Comparison of ENCODE assay signal across 23 cellular contexts in the genomic region with DNA sequence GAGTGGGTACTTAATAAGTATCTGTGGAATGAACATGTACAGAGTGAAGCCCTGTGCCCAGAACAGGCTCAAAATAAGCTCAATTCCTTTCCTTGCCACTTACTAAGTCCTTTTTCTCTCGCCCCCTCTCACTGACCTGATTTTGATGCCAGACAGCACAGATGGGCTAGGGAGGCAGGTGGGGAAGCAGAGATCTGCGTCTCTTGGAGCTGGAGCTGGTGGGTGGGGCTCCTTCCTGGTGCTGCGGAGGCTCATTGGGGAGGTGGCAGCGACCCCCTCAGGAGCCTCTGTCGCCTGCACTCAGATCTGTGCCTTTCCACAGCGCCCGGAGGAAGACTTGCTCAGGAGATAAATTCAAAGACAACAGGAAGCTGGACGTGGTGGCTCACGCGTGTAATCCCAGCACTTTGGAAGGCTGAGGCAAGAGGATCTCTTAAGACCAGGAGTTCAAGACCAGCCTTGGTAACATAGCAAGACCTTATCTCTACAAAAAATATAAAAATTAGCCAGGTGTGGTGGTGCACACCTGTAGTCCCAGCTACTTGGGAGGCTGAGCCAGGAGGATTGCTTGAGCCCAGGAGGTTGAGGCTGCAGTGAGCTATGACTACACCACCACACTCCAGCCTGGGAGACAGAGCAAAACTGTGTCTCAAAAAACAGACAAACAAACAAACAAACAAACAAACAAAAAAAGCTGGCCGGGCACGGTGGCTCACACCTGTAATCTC.
DNase-seq lines count a peak whose midpoint lies in the region; ATAC-seq and TF ChIP-seq lines count a peak whose summit lies in the region.
"Had no signal": no experiment of that assay in that cellular context is flagged by ENCODE, and none has a peak within 500 bp of the region (broad histone marks: within the 10 kb centered on the region; RNA-seq: fewer than 3 reads in every experiment).

No MANE protein-coding gene starts in this region.

- H3K27me3 ChIP-seq in BLaER1 = no peaks in the 10 kb centered on the region
- H3K27me3 ChIP-seq: BLaER1 treated with 17β-estradiol and CSF1 and Interleukin-3, amounts not matched to agents 10 nM and 100 nM; Peyer's patch; sigmoid colon; suprapubic skin had no signal

- no peak overlapping the region for H3K9ac ChIP-seq in BLaER1
- H3K9ac ChIP-seq: parathyroid adenoma had no signal

- H3K27ac ChIP-seq in BLaER1 (0 out of 2 replicates have a peak overlapping the region, but pooled peaks have one; percentile 31), HEK293 (ENCODE audit: extremely low read depth, low read depth, low read length) (no peak overlapping the region)
- H3K27ac ChIP-seq: epithelial cell of prostate, parathyroid adenoma, Peyer's patch, sigmoid colon, suprapubic skin had no signal

- H3K4me3 ChIP-seq in BLaER1 = no peak overlapping the region
- H3K4me3 ChIP-seq in HEK293 (ENCODE audit: low read depth, low read length) = no peak overlapping the region
- H3K4me3 ChIP-seq: BLaER1 treated with 17β-estradiol and CSF1 and Interleukin-3, amounts not matched to agents 10 nM and 100 nM; Peyer's patch; sigmoid colon; SK-N-MC; suprapubic skin had no signal

- no peak overlapping the region; the same call in 1 of the 2 replicates for H3K4me2 ChIP-seq in BLaER1

- H4K20me1 ChIP-seq in BLaER1 = peaks cover 100% of the 10 kb centered on the region

- H3K9me3 ChIP-seq in BLaER1 = no peaks in the 10 kb centered on the region
- H3K9me3 ChIP-seq in HEK293 (ENCODE audit: control insufficient read depth, insufficient read depth, low read depth, low read length) = no peaks in the 10 kb centered on the region
- H3K9me3 ChIP-seq: BLaER1 treated with 17β-estradiol and CSF1 and Interleukin-3, amounts not matched to agents 10 nM and 100 nM; Peyer's patch; sigmoid colon; suprapubic skin had no signal

- H3K4me1 ChIP-seq in BLaER1 (peaks cover 87% of the 10 kb centered on the region), HEK293 (ENCODE audit: control insufficient read depth, insufficient read depth, low read length) (peaks cover 13% of the 10 kb centered on the region)

- CTCF ChIA-PET in HEK293 (lab: Yijun Ruan, JAX) = interaction anchor here (0.6 to 0.9 kb wide), 5 partner anchors 28 to 624 kb away, joined by 3 read pairs; no protein-coding TSS in a partner anchor

- ATAC-seq in HG02588 (IDR thresholded peaks at IDR 0.05; ENCODE audit: unreplicated experiment) = no peak
- ATAC-seq in HG02870 (IDR thresholded peaks at IDR 0.05; ENCODE audit: unreplicated experiment) = no peak

- POLR2A ChIA-PET in HEK293 (lab: Yijun Ruan, JAX) = interaction anchor here (1.1 to 1.4 kb wide), 2 partner anchors 8 to 180 kb away, joined by 3 to 5 read pairs; partner anchors contain the start of gene ZNF780A

- peaks cover 63% of the 10 kb centered on the region for H3K36me3 ChIP-seq in BLaER1
- H3K36me3 ChIP-seq in HEK293 (ENCODE audit: control insufficient read depth in 2 of 2, insufficient read depth in 1 of 2, low read length in 2 of 2) = peaks cover 33 to 37% of the 10 kb centered on the region in 2 experiments; a peak in 2 of 3 replicates
- H3K36me3 ChIP-seq: sigmoid colon had no signal

- DNase-seq in anterior cingulate cortex (lab: John Stamatoyannopoulos, UW) (peak in 30 of 58 donors; percentile 18 to 83 (median 50)), iPS-NIHi7 (ENCODE audit: extremely low spot score) (peak; percentile 54), activated gamma-delta T cell (lab: John Stamatoyannopoulos, UW) (no peak)
- DNase-seq in central memory CD4-positive, alpha-beta T cell = no peak
- DNase-seq: activated CD4-positive, alpha-beta T cell treated with anti-CD3 and anti-CD28 coated beads for 1 hour; activated naive CD8-positive, alpha-beta T cell treated with anti-CD3 and anti-CD28 coated beads, Interleukin-2, amount 10 ng/mL, durations not matched to agents 7 days and 5 days; Calu3; foreskin fibroblast; kidney glomerular epithelial cell; mesenchymal stem cell; naive B cell; NCI-H345; Peyer's patch; sigmoid colon had no signal

- no peak for TF ChIP-seq CTCF in HEK293 (tag by site-specific recombination; IDR thresholded peaks at IDR 0.05)

TF ChIP-seq in HEK293, 187 proteins besides CTCF, POLR2A, EP300 and RAD21:
- TF ChIP-seq ZNF350 (tag by site-specific recombination; IDR thresholded peaks at IDR 0.05) = no peak
- TF ChIP-seq, protein P1, sequence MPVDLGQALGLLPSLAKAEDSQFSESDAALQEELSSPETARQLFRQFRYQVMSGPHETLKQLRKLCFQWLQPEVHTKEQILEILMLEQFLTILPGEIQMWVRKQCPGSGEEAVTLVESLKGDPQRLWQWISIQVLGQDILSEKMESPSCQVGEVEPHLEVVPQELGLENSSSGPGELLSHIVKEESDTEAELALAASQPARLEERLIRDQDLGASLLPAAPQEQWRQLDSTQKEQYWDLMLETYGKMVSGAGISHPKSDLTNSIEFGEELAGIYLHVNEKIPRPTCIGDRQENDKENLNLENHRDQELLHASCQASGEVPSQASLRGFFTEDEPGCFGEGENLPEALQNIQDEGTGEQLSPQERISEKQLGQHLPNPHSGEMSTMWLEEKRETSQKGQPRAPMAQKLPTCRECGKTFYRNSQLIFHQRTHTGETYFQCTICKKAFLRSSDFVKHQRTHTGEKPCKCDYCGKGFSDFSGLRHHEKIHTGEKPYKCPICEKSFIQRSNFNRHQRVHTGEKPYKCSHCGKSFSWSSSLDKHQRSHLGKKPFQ (tag by site-specific recombination; IDR thresholded peaks at IDR 0.05) = no peak
- peak; percentile 25; the same call in 1 of the 2 replicates for TF ChIP-seq ZNF280D (tag by site-specific recombination; IDR thresholded peaks at IDR 0.05)
- no peak for TF ChIP-seq ZNF248 (tag by site-specific recombination; IDR thresholded peaks at IDR 0.05)
- TF ChIP-seq, protein P2, sequence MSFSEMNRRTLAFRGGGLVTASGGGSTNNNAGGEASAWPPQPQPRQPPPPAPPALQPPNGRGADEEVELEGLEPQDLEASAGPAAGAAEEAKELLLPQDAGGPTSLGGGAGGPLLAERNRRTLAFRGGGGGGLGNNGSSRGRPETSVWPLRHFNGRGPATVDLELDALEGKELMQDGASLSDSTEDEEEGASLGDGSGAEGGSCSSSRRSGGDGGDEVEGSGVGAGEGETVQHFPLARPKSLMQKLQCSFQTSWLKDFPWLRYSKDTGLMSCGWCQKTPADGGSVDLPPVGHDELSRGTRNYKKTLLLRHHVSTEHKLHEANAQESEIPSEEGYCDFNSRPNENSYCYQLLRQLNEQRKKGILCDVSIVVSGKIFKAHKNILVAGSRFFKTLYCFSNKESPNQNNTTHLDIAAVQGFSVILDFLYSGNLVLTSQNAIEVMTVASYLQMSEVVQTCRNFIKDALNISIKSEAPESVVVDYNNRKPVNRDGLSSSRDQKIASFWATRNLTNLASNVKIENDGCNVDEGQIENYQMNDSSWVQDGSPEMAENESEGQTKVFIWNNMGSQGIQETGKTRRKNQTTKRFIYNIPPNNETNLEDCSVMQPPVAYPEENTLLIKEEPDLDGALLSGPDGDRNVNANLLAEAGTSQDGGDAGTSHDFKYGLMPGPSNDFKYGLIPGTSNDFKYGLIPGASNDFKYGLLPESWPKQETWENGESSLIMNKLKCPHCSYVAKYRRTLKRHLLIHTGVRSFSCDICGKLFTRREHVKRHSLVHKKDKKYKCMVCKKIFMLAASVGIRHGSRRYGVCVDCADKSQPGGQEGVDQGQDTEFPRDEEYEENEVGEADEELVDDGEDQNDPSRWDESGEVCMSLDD (tag by site-specific recombination; IDR thresholded peaks at IDR 0.05) = 0 out of 2 replicates have a peak, but pooled peaks have one; percentile 21

Comparison
In these comparisons a context has a peak if more than half of its experiments do, and no peak if none do; other contexts are left out.
1. DNase-seq: peak in anterior cingulate cortex (30 of 58) and iPS-NIHi7 (single experiment); none in central memory CD4-positive, alpha-beta T cell (single experiment) and activated gamma-delta T cell (single experiment).